ENCODE assay signal across 9 cellular contexts in the genomic region with DNA sequence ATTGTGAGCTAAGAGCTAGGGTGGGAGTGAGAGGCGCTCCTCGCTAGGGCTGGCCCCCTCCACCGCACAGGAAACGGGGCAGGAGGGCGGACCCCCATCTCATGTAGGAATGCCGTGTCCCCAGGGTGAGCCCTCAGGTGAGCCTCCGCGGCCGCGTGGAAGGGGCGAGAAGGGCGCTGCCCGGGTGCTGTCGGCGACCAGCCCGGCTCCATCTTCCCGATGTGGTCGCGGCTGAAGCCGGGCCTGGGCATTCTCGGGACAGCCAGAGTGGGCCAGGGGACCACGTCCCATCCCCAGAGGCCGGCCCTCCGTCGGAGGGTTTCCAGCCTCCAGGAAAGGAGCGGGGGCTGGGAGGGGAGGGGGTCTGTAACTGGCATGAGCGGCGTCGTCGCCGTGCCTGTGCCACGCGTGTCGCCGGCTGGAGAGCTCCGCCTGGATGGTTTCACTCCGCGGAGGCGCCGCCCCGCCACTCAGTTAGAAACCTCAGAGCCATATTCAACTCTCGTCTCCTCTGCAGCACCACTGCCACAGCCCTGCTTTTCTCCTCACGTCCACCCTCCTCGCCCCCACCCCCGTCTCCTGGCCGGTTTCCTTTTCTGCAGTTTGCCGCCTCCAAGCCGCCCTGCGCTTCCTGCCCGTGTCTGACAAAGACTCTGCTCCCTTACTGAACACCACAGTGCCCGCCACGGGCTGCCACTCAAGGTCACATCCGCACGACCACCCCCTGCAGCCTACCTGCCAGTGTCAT. TPM values are rescaled to one million over a fixed set of nuclear protein-coding genes. Genes with fewer than 3 reads are reported as not detected.
DNase-seq lines count a peak whose midpoint lies in the region; ATAC-seq and TF ChIP-seq lines count a peak whose summit lies in the region.
"Had no signal": no experiment of that assay in that cellular context is flagged by ENCODE, and none has a peak within 500 bp of the region (broad histone marks: within the 10 kb centered on the region; RNA-seq: fewer than 3 reads in every experiment).

A gene with protein sequence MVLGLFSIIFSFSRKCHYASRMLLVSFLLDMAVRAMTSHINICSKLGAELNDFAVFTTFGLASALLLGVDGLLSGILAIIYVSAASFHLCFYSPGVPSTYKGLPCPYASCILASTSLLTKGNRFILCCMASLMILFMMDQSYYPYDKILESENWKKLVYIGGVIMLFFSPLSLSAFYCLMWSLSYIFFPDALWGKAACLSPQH (plus strand): TSS at position 46 of the 748 bp plus-strand sequence. CDS start 4,903 bp downstream, outside the sequence.

- POLR2A ChIA-PET in WTC11 (lab: Charles Lee), result interaction anchor here (1.0 kb wide), 1 partner anchor 28 kb away, joined by 3 read pairs; no protein-coding TSS in a partner anchor

- TF ChIP-seq CTCF in WTC11 (IDR thresholded peaks at IDR 0.05) (no peak), left lung (IDR thresholded peaks at IDR 0.05) (no peak), smooth muscle cell (IDR thresholded peaks at IDR 0.05; ENCODE audit: borderline replicate concordance, insufficient read depth, poor library complexity, severe bottlenecking) (no peak)

- no peak within 1 kb of the TSS for H3K9ac ChIP-seq in smooth muscle cell (ENCODE audit: low read depth)

- no peak within 1 kb of the TSS for H3K4me3 Mint-ChIP-seq in WTC11

- H3K27ac ChIP-seq in left lung (no peak within 1 kb of the TSS), smooth muscle cell (ENCODE audit: low read depth) (no peak within 1 kb of the TSS)

- H3K36me3 Mint-ChIP-seq in WTC11, result peaks cover 16% of the 10 kb centered on the region

- peaks cover 4% of the 10 kb centered on the region; the same call in 1 of the 2 replicates for H3K9me3 Mint-ChIP-seq in WTC11

- H3K27me3 ChIP-seq in left lung, result peaks cover 0 to 20% of the 10 kb centered on the region in 2 donors
- H3K27me3 ChIP-seq in smooth muscle cell (ENCODE audit: low read depth), result no peaks in the 10 kb centered on the region

- H4K20me1 ChIP-seq in smooth muscle cell (ENCODE audit: low read depth), result no peaks in the 10 kb centered on the region

- intact Hi-C loops in left lung (cut with DNase I), result loop anchor here in 1 of 2 donors (10.0 kb wide), 1 partner anchor 290 kb away; no protein-coding TSS in a partner anchor

- peak within 1 kb of the TSS; percentile 28 to 32 for H3K4me3 ChIP-seq in left lung
- H3K4me3 ChIP-seq in smooth muscle cell, result no peak within 1 kb of the TSS

- no peak within 1 kb of the TSS for H3K4me2 ChIP-seq in smooth muscle cell

- H2AFZ ChIP-seq in smooth muscle cell (ENCODE audit: low read depth), result no peak within 1 kb of the TSS

- H3F3A ChIP-seq in smooth muscle cell (ENCODE audit: low read depth), result no peaks in the 10 kb centered on the region

- 89% methylated on average over 41 of the region's 54 CpGs for WGBS in smooth muscle cell (ENCODE audit: low lambda C conversion rate)

- peaks cover 0 to 18% of the 10 kb centered on the region in 2 donors for H3K36me3 ChIP-seq in left lung
- H3K36me3 ChIP-seq in smooth muscle cell (ENCODE audit: low read depth), result no peaks in the 10 kb centered on the region

- H3K27ac Mint-ChIP-seq in WTC11, result no peak within 1 kb of the TSS

- ATAC-seq in WTC11 (peak; percentile 28), left lung (peak; percentile 72)

- CTCF ChIA-PET in WTC11 (lab: Charles Lee), result no interaction called here

- H3K4me1 Mint-ChIP-seq in WTC11, result peaks cover 8% of the 10 kb centered on the region

- H3K4me1 ChIP-seq in left lung (peaks cover 0 to 11% of the 10 kb centered on the region in 2 donors), smooth muscle cell (ENCODE audit: low read depth) (no peaks in the 10 kb centered on the region)

- peak; percentile 16 for DNase-seq in WTC11 (ENCODE audit: low spot score)
- DNase-seq in astrocyte of the hippocampus (ENCODE audit: low read depth, low spot score), result peak; percentile 39
- DNase-seq in left lung, result peak in 1 of 2 donors; percentile 80
- peak; percentile 19 for DNase-seq in stimulated activated CD8-positive, alpha-beta memory T cell treated with anti-CD3 and anti-CD28 coated beads, Interleukin-4, amount 100 ng/mL, for 24 hours (ENCODE audit: low read depth)
- no peak for DNase-seq in kidney tubule cell (ENCODE audit: low spot score)
- DNase-seq in MV-4-11 (lab: John Stamatoyannopoulos, UW), result no peak
- no peak for DNase-seq in DMS79 (lab: John Stamatoyannopoulos, UW)
- DNase-seq in smooth muscle cell (lab: John Stamatoyannopoulos, UW; ENCODE audit: unreplicated experiment), result no peak

- no peaks in the 10 kb centered on the region for H3K9me3 ChIP-seq in left lung
- no peaks in the 10 kb centered on the region for H3K9me3 ChIP-seq in smooth muscle cell (replicated peaks; ENCODE audit: low read depth)

- no peaks in the 10 kb centered on the region for H3K79me2 ChIP-seq in smooth muscle cell (ENCODE audit: low read depth)

- H3K27me3 Mint-ChIP-seq in WTC11 (ENCODE audit: low read depth), result no peaks in the 10 kb centered on the region

TF ChIP-seq in WTC11, 78 proteins besides CTCF, POLR2A, EP300 and RAD21:
- TF ChIP-seq ZNF121 (CRISPR knock-in tag; IDR thresholded peaks at IDR 0.05), result no peak
- TF ChIP-seq, protein P1, sequence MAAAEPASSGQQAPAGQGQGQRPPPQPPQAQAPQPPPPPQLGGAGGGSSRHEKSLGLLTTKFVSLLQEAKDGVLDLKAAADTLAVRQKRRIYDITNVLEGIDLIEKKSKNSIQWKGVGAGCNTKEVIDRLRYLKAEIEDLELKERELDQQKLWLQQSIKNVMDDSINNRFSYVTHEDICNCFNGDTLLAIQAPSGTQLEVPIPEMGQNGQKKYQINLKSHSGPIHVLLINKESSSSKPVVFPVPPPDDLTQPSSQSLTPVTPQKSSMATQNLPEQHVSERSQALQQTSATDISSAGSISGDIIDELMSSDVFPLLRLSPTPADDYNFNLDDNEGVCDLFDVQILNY (CRISPR knock-in tag; IDR thresholded peaks at IDR 0.05), result no peak
- TF ChIP-seq, protein P2, sequence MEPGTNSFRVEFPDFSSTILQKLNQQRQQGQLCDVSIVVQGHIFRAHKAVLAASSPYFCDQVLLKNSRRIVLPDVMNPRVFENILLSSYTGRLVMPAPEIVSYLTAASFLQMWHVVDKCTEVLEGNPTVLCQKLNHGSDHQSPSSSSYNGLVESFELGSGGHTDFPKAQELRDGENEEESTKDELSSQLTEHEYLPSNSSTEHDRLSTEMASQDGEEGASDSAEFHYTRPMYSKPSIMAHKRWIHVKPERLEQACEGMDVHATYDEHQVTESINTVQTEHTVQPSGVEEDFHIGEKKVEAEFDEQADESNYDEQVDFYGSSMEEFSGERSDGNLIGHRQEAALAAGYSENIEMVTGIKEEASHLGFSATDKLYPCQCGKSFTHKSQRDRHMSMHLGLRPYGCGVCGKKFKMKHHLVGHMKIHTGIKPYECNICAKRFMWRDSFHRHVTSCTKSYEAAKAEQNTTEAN (CRISPR knock-in tag; IDR thresholded peaks at IDR 0.05), result no peak

RNA-seq across cellular contexts. Expression of the gene that starts here (rescaled TPM):
- total RNA-seq in WTC11 (2021) (0.57 to 0.85 TPM (median 0.73 TPM) in 3 replicates), left lung (under 1 TPM in 1 of 2 donors, not detected in 1; 0.17 TPM), smooth muscle cell (0.09 and 0.36 TPM in 2 replicates)
- 0.09 and 0.15 TPM in 2 replicates for polyA plus RNA-seq in smooth muscle cell
- total RNA-seq: LHCN-M2 had no signal

Comparison
In these comparisons a context has a peak if more than half of its experiments do, and no peak if none do; other contexts are left out.
1. Peak in DNase-seq and ATAC-seq in WTC11; RNA of the gene not detected or under 1 TPM.
2. Peak in ATAC-seq and H3K4me3 ChIP-seq in left lung; RNA of the gene not detected or under 1 TPM.
3. DNase-seq: peak in astrocyte of the hippocampus (single experiment) and stimulated activated CD8-positive, alpha-beta memory T cell treated with anti-CD3 and anti-CD28 coated beads, Interleukin-4, amount 100 ng/mL, for 24 hours (single experiment); none in kidney tubule cell (single experiment), MV-4-11 (single experiment), DMS79 (single experiment) and smooth muscle cell (single experiment).